Comparison of ENCODE assay signal across 1 cellular context in genomic region chr7:27141591-27142561, GRCh38.
TF ChIP-seq lines count a peak whose summit lies in the region.

No MANE protein-coding gene starts in this region.

TF ChIP-seq in A549, 52 proteins besides CTCF, POLR2A, EP300 and RAD21:
- TF ChIP-seq HOXA7 (CRISPR knock-in tag; IDR thresholded peaks at IDR 0.05) (no peak), JUN (IDR thresholded peaks at IDR 0.05) (0 out of 5 replicates have a peak, but pooled peaks of 1 of the 2 experiments have one; percentile 28), SMC3 (IDR thresholded peaks at IDR 0.05) (0 out of 3 replicates have a peak, but pooled peaks have one; percentile 17), MAX (IDR thresholded peaks at IDR 0.05) (0 out of 2 replicates have a peak, but pooled peaks have one; percentile 17)
TF ChIP-seq in A549: peak in this region for 3.
